In genomic region chr16:62889097-62889496, GRCh38 we compare ENCODE assay signal across 21 cellular contexts.
A peak's percentile ranks its signal among the peaks of the same experiment; 100 is the strongest.
DNase-seq lines count a peak whose midpoint lies in the region; ATAC-seq, FAIRE-seq and TF ChIP-seq lines count a peak whose summit lies in the region.
"Had no signal": no experiment of that assay in that cellular context is flagged by ENCODE, and none has a peak within 500 bp of the region (broad histone marks: within the 10 kb centered on the region; RNA-seq: fewer than 3 reads in every experiment).

No MANE protein-coding gene starts in this region.

- peak overlapping the region; percentile 45 for H3K27ac Mint-ChIP-seq in activated naive CD4-positive, alpha-beta T cell treated with anti-CD3 and anti-CD28 coated beads, Interleukin-2, amount 10 ng/mL, durations not matched to agents 7 days and 5 days
- H3K27ac Mint-ChIP-seq in activated naive CD4-positive, alpha-beta T cell treated with anti-CD3 and anti-CD28 coated beads for 36 hours = no peak overlapping the region
- no peak overlapping the region for H3K27ac Mint-ChIP-seq in activated CD8-positive, alpha-beta T cell treated with anti-CD3 and anti-CD28 coated beads for 36 hours
- H3K27ac Mint-ChIP-seq: CD14-positive monocyte; CD4-positive, alpha-beta T cell; CD8-positive, alpha-beta memory T cell; GM23338; H9 had no signal

- no peaks in the 10 kb centered on the region for H3K27me3 Mint-ChIP-seq in activated naive CD4-positive, alpha-beta T cell treated with anti-CD3 and anti-CD28 coated beads, Interleukin-2, amount 10 ng/mL, durations not matched to agents 7 days and 5 days
- no peaks in the 10 kb centered on the region for H3K27me3 Mint-ChIP-seq in activated naive CD4-positive, alpha-beta T cell treated with anti-CD3 and anti-CD28 coated beads for 36 hours (ENCODE audit: low read depth)
- no peaks in the 10 kb centered on the region for H3K27me3 Mint-ChIP-seq in activated CD8-positive, alpha-beta T cell treated with anti-CD3 and anti-CD28 coated beads for 36 hours
- H3K27me3 Mint-ChIP-seq: CD4-positive, alpha-beta T cell; CD8-positive, alpha-beta memory T cell had no signal

- H3K4me1 Mint-ChIP-seq in activated naive CD4-positive, alpha-beta T cell treated with anti-CD3 and anti-CD28 coated beads, Interleukin-2, amount 10 ng/mL, durations not matched to agents 7 days and 5 days = no peaks in the 10 kb centered on the region
- H3K4me1 Mint-ChIP-seq in activated naive CD4-positive, alpha-beta T cell treated with anti-CD3 and anti-CD28 coated beads for 36 hours (ENCODE audit: low read depth) = no peaks in the 10 kb centered on the region
- H3K4me1 Mint-ChIP-seq in activated CD8-positive, alpha-beta T cell treated with anti-CD3 and anti-CD28 coated beads for 36 hours (ENCODE audit: low read depth) = no peaks in the 10 kb centered on the region
- H3K4me1 Mint-ChIP-seq: CD14-positive monocyte; CD8-positive, alpha-beta memory T cell; GM23338; H9 had no signal

- FAIRE-seq in RCC 7860 (lab: Jason Lieb, UNC) = peak; percentile 99
- peak; percentile 98 for FAIRE-seq in endometrium (lab: Jason Lieb, UNC)
- FAIRE-seq: D721Med, GM12891, GM18507 had no signal

- no peak for DNase-seq in activated naive CD4-positive, alpha-beta T cell treated with anti-CD3 and anti-CD28 coated beads, Interleukin-2, amount 10 ng/mL, durations not matched to agents 7 days and 5 days
- no peak for DNase-seq in activated naive CD4-positive, alpha-beta T cell treated with anti-CD3 and anti-CD28 coated beads for 36 hours
- DNase-seq in RCC 7860 (ENCODE audit: low spot score) = no peak
- no peak for DNase-seq in activated CD8-positive, alpha-beta T cell treated with anti-CD3 and anti-CD28 coated beads for 36 hours
- DNase-seq: AML-193; BE2C; CD4-positive, alpha-beta T cell; CD8-positive, alpha-beta memory T cell; DMS 273 treated with DMSO at 0.1 percent for 48 hours; DMS79; EL; GF-D8; H9 had no signal

- intact Hi-C loops in activated naive CD4-positive, alpha-beta T cell treated with anti-CD3 and anti-CD28 coated beads for 36 hours (cut with micrococcal nuclease) = no loop called here
- intact Hi-C loops in activated CD8-positive, alpha-beta T cell treated with anti-CD3 and anti-CD28 coated beads for 36 hours (cut with micrococcal nuclease) = no loop called here

- POLR2A ChIA-PET in activated CD8-positive, alpha-beta T cell treated with anti-CD3 and anti-CD28 coated beads for 36 hours (lab: Charles Lee) = no interaction called here

- no peak for TF ChIP-seq CTCF in activated CD8-positive, alpha-beta T cell treated with anti-CD3 and anti-CD28 coated beads for 36 hours (IDR thresholded peaks at IDR 0.05)

- CTCF ChIA-PET in activated naive CD4-positive, alpha-beta T cell treated with anti-CD3 and anti-CD28 coated beads, Interleukin-2, amount 10 ng/mL, durations not matched to agents 7 days and 5 days (lab: Charles Lee) = no interaction called here
- CTCF ChIA-PET in activated naive CD4-positive, alpha-beta T cell treated with anti-CD3 and anti-CD28 coated beads for 36 hours (lab: Charles Lee) = no interaction called here
- CTCF ChIA-PET in activated CD8-positive, alpha-beta T cell treated with anti-CD3 and anti-CD28 coated beads for 36 hours (lab: Charles Lee) = no interaction called here

- H3K9me3 Mint-ChIP-seq in activated naive CD4-positive, alpha-beta T cell treated with anti-CD3 and anti-CD28 coated beads, Interleukin-2, amount 10 ng/mL, durations not matched to agents 7 days and 5 days = peaks cover 15% of the 10 kb centered on the region
- peaks cover 12% of the 10 kb centered on the region for H3K9me3 Mint-ChIP-seq in activated naive CD4-positive, alpha-beta T cell treated with anti-CD3 and anti-CD28 coated beads for 36 hours
- peaks cover 15% of the 10 kb centered on the region for H3K9me3 Mint-ChIP-seq in activated CD8-positive, alpha-beta T cell treated with anti-CD3 and anti-CD28 coated beads for 36 hours

- no peak for ATAC-seq in activated CD8-positive, alpha-beta T cell treated with anti-CD3 and anti-CD28 coated beads for 36 hours
- ATAC-seq in HG02885 (IDR thresholded peaks at IDR 0.05; ENCODE audit: poor library complexity, unreplicated experiment) = no peak
- ATAC-seq: GM23338, HCT116 had no signal

- no peak overlapping the region for H3K4me3 Mint-ChIP-seq in activated naive CD4-positive, alpha-beta T cell treated with anti-CD3 and anti-CD28 coated beads, Interleukin-2, amount 10 ng/mL, durations not matched to agents 7 days and 5 days
- no peak overlapping the region for H3K4me3 Mint-ChIP-seq in activated naive CD4-positive, alpha-beta T cell treated with anti-CD3 and anti-CD28 coated beads for 36 hours
- no peak overlapping the region for H3K4me3 Mint-ChIP-seq in activated CD8-positive, alpha-beta T cell treated with anti-CD3 and anti-CD28 coated beads for 36 hours
- H3K4me3 Mint-ChIP-seq: CD14-positive monocyte; CD4-positive, alpha-beta T cell; CD8-positive, alpha-beta memory T cell; GM23338; H9 had no signal

- no peaks in the 10 kb centered on the region for H3K36me3 Mint-ChIP-seq in activated naive CD4-positive, alpha-beta T cell treated with anti-CD3 and anti-CD28 coated beads, Interleukin-2, amount 10 ng/mL, durations not matched to agents 7 days and 5 days
- no peaks in the 10 kb centered on the region for H3K36me3 Mint-ChIP-seq in activated naive CD4-positive, alpha-beta T cell treated with anti-CD3 and anti-CD28 coated beads for 36 hours (ENCODE audit: low read depth)
- no peaks in the 10 kb centered on the region for H3K36me3 Mint-ChIP-seq in activated CD8-positive, alpha-beta T cell treated with anti-CD3 and anti-CD28 coated beads for 36 hours (ENCODE audit: low read depth)
- H3K36me3 Mint-ChIP-seq: CD14-positive monocyte; CD8-positive, alpha-beta memory T cell had no signal
